Comparison of ENCODE assay signal across 1 cellular context in the genomic region with DNA sequence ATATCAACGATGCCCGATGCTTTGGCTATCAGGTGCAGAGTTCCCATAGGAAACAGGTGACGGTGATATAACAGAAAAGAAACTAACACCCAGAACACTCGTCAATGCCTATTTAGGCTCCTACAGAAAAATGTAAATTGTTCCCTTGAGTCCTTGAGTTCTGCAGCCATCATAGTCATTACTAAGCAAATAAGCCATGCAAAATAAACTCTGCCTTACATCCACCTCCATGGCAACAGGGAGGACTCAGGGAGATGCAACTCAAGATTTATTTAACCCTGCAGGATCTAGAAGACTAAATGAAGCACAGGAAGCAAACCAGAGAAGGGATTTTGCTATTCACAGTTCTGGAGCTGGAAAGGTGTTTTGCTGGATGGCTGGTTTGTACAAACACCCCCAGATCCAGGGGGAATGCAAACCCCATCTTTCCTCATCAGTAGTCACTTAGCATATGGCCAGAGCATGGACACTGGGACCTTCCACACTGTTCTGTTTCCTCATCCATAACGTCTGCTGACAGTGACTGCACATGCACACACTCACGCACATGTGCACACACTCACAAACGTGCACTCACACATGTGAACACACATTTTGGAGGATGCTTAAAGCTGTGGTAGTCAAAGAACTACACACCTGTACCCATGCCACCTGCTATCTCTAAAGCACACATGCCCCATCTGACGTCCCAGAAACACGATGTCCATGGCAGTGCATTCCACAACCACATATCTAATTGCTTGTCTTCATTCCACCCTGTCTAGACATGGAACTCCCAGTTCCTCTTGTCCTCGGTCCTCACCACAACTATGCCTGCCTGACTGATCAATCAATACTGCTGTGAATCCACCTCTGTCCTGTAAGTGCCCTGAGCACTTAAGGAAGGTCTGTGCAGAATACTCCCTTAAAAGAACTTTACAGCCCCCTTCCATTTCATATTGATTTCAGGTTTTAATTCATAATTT.
TF ChIP-seq lines count a peak whose summit lies in the region.

No MANE protein-coding gene starts in this region.

TF ChIP-seq in HepG2, 621 proteins besides CTCF, POLR2A, EP300 and RAD21 (continued from another document):
- TF ChIP-seq, protein P1, sequence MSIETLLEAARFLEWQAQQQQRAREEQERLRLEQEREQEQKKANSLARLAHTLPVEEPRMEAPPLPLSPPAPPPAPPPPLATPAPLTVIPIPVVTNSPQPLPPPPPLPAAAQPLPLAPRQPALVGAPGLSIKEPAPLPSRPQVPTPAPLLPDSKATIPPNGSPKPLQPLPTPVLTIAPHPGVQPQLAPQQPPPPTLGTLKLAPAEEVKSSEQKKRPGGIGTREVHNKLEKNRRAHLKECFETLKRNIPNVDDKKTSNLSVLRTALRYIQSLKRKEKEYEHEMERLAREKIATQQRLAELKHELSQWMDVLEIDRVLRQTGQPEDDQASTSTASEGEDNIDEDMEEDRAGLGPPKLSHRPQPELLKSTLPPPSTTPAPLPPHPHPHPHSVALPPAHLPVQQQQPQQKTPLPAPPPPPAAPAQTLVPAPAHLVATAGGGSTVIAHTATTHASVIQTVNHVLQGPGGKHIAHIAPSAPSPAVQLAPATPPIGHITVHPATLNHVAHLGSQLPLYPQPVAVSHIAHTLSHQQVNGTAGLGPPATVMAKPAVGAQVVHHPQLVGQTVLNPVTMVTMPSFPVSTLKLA (IDR thresholded peaks at IDR 0.05), result peak; percentile 78
- TF ChIP-seq KAT8 (CRISPR knock-in tag; IDR thresholded peaks at IDR 0.05) (no peak), ZNF552 (CRISPR knock-in tag; IDR thresholded peaks at IDR 0.05; ENCODE audit: borderline replicate concordance) (no peak), ZNF772 (CRISPR knock-in tag; IDR thresholded peaks at IDR 0.05) (no peak)
- TF ChIP-seq, protein P2, sequence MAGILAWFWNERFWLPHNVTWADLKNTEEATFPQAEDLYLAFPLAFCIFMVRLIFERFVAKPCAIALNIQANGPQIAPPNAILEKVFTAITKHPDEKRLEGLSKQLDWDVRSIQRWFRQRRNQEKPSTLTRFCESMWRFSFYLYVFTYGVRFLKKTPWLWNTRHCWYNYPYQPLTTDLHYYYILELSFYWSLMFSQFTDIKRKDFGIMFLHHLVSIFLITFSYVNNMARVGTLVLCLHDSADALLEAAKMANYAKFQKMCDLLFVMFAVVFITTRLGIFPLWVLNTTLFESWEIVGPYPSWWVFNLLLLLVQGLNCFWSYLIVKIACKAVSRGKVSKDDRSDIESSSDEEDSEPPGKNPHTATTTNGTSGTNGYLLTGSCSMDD (CRISPR knock-in tag; IDR thresholded peaks at IDR 0.05), result no peak
TF ChIP-seq in HepG2: peak in this region for 1.
